Comparison of ENCODE assay signal across 20 cellular contexts in genomic region chr5:145233461-145233860, GRCh38.
"Had no signal": no experiment of that assay in that cellular context is flagged by ENCODE, and none has a peak within 500 bp of the region (broad histone marks: within the 10 kb centered on the region; RNA-seq: fewer than 3 reads in every experiment).

No MANE protein-coding gene starts in this region.

- ATAC-seq: heart left ventricle; mucosa of descending colon; naive thymus-derived CD8-positive, alpha-beta T cell; sciatic nerve; stimulated activated effector memory CD8-positive, alpha-beta T cell treated with anti-CD3 and anti-CD28 coated beads, Interleukin-12 subunit alpha, Interleukin-12 subunit beta, amount 100 ng/mL, for 72 hours had no signal

- H3K4me1 ChIP-seq: heart left ventricle, left ventricle myocardium inferior, parathyroid adenoma, right atrium auricular region, spleen, suprapubic skin, uterus had no signal

- H3K36me3 ChIP-seq: heart left ventricle, left ventricle myocardium inferior, right atrium auricular region, spleen, suprapubic skin, thoracic aorta, tibial artery, uterus had no signal

- H3K9ac ChIP-seq: parathyroid adenoma had no signal

- H3K27me3 ChIP-seq: heart left ventricle, right atrium auricular region, spleen, suprapubic skin, tibial artery, uterus had no signal

- H3K4me3 ChIP-seq: heart left ventricle, left ventricle myocardium inferior, lung, mucosa of descending colon, right atrium auricular region, skin epidermis, spleen, suprapubic skin, thoracic aorta, tibial artery, uterus had no signal

- H3K79me2 ChIP-seq: parathyroid adenoma had no signal

- H3K9me3 ChIP-seq: heart left ventricle, left ventricle myocardium inferior, mucosa of descending colon, right atrium auricular region, spleen, suprapubic skin, thoracic aorta, tibial artery, uterus had no signal

- H2AFZ ChIP-seq: parathyroid adenoma had no signal

- H3K27ac ChIP-seq: heart left ventricle, left ventricle myocardium inferior, parathyroid adenoma, right atrium auricular region, skin epidermis, spleen, suprapubic skin, thoracic aorta, tibial artery, uterus had no signal

- DNase-seq: heart left ventricle; islet precursor cell; left ventricle myocardium inferior; midbrain; mucosa of descending colon; naive thymus-derived CD8-positive, alpha-beta T cell; occipital lobe; spleen; stimulated activated CD4-positive, alpha-beta T cell treated with anti-CD3 and anti-CD28 coated beads, Interleukin-4, amount 100 ng/mL, for 24 hours; stimulated activated naive CD4-positive, alpha-beta T cell; tibial artery; uterus had no signal
